Comparison of ENCODE assay signal across 1 cellular context in the genomic region with DNA sequence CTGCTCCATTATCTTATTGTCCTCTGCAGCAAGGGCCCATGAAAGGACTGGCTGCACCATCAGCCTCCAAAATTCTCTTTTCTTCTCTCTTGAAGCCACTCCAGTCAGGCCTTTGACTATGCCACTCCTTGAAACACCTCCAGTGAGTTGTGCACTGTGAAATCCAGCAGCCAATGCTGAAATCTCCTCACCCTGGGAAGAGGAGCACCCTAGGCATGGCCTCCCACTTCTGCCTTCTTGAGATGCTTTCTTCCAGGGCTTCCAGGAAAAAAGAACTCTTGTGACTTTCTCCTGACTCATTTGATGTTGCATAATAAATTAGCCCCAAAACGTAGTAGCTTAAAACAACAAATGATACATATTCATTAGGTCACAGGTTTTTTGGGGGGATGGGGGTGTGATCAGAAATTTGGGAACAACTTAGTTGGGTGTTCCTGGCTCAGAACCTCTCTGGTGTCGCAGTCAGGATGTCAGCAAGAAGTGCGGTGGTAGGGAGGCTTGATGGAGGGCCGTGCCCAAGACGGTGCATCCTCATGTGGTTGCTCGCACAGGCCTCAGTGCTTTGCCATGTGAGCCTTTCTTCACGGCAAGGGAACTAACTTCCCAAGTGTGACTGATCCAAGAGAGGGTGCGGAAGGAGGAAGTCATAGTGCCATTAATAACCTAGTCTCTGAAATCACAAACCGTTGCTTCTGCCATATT.
TF ChIP-seq lines count a peak whose summit lies in the region.

No MANE protein-coding gene starts in this region.

TF ChIP-seq in GM23338, 12 proteins besides CTCF, POLR2A, EP300 and RAD21:
- no peak for TF ChIP-seq ZNF114 (CRISPR knock-in tag; IDR thresholded peaks at IDR 0.05)
- no peak for TF ChIP-seq EZH2 (IDR thresholded peaks at IDR 0.05; ENCODE audit: low read depth, unreplicated experiment)
- TF ChIP-seq NANOG (IDR thresholded peaks at IDR 0.05; ENCODE audit: borderline replicate concordance), result no peak
- TF ChIP-seq, protein P1, sequence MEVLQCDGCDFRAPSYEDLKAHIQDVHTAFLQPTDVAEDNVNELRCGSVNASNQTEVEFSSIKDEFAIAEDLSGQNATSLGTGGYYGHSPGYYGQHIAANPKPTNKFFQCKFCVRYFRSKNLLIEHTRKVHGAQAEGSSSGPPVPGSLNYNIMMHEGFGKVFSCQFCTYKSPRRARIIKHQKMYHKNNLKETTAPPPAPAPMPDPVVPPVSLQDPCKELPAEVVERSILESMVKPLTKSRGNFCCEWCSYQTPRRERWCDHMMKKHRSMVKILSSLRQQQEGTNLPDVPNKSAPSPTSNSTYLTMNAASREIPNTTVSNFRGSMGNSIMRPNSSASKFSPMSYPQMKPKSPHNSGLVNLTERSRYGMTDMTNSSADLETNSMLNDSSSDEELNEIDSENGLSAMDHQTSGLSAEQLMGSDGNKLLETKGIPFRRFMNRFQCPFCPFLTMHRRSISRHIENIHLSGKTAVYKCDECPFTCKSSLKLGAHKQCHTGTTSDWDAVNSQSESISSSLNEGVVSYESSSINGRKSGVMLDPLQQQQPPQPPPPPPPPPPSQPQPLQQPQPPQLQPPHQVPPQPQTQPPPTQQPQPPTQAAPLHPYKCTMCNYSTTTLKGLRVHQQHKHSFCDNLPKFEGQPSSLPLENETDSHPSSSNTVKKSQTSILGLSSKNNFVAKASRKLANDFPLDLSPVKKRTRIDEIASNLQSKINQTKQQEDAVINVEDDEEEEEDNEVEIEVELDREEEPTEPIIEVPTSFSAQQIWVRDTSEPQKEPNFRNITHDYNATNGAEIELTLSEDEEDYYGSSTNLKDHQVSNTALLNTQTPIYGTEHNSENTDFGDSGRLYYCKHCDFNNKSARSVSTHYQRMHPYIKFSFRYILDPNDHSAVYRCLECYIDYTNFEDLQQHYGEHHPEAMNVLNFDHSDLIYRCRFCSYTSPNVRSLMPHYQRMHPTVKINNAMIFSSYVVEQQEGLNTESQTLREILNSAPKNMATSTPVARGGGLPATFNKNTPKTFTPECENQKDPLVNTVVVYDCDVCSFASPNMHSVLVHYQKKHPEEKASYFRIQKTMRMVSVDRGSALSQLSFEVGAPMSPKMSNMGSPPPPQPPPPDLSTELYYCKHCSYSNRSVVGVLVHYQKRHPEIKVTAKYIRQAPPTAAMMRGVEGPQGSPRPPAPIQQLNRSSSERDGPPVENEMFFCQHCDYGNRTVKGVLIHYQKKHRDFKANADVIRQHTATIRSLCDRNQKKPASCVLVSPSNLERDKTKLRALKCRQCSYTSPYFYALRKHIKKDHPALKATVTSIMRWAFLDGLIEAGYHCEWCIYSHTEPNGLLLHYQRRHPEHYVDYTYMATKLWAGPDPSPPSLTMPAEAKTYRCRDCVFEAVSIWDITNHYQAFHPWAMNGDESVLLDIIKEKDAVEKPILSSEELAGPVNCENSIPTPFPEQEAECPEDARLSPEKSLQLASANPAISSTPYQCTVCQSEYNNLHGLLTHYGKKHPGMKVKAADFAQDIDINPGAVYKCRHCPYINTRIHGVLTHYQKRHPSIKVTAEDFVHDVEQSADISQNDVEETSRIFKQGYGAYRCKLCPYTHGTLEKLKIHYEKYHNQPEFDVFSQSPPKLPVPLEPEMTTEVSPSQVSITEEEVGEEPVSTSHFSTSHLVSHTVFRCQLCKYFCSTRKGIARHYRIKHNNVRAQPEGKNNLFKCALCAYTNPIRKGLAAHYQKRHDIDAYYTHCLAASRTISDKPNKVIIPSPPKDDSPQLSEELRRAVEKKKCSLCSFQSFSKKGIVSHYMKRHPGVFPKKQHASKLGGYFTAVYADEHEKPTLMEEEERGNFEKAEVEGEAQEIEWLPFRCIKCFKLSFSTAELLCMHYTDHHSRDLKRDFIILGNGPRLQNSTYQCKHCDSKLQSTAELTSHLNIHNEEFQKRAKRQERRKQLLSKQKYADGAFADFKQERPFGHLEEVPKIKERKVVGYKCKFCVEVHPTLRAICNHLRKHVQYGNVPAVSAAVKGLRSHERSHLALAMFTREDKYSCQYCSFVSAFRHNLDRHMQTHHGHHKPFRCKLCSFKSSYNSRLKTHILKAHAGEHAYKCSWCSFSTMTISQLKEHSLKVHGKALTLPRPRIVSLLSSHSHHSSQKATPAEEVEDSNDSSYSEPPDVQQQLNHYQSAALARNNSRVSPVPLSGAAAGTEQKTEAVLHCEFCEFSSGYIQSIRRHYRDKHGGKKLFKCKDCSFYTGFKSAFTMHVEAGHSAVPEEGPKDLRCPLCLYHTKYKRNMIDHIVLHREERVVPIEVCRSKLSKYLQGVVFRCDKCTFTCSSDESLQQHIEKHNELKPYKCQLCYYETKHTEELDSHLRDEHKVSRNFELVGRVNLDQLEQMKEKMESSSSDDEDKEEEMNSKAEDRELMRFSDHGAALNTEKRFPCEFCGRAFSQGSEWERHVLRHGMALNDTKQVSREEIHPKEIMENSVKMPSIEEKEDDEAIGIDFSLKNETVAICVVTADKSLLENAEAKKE (CRISPR knock-in tag; IDR thresholded peaks at IDR 0.05), result no peak
- TF ChIP-seq, protein P2, sequence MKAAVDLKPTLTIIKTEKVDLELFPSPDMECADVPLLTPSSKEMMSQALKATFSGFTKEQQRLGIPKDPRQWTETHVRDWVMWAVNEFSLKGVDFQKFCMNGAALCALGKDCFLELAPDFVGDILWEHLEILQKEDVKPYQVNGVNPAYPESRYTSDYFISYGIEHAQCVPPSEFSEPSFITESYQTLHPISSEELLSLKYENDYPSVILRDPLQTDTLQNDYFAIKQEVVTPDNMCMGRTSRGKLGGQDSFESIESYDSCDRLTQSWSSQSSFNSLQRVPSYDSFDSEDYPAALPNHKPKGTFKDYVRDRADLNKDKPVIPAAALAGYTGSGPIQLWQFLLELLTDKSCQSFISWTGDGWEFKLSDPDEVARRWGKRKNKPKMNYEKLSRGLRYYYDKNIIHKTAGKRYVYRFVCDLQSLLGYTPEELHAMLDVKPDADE (IDR thresholded peaks at IDR 0.05), result no peak
- TF ChIP-seq CREB1 (CRISPR knock-in tag; IDR thresholded peaks at IDR 0.05; ENCODE audit: low read depth), result no peak
- TF ChIP-seq, protein P3, sequence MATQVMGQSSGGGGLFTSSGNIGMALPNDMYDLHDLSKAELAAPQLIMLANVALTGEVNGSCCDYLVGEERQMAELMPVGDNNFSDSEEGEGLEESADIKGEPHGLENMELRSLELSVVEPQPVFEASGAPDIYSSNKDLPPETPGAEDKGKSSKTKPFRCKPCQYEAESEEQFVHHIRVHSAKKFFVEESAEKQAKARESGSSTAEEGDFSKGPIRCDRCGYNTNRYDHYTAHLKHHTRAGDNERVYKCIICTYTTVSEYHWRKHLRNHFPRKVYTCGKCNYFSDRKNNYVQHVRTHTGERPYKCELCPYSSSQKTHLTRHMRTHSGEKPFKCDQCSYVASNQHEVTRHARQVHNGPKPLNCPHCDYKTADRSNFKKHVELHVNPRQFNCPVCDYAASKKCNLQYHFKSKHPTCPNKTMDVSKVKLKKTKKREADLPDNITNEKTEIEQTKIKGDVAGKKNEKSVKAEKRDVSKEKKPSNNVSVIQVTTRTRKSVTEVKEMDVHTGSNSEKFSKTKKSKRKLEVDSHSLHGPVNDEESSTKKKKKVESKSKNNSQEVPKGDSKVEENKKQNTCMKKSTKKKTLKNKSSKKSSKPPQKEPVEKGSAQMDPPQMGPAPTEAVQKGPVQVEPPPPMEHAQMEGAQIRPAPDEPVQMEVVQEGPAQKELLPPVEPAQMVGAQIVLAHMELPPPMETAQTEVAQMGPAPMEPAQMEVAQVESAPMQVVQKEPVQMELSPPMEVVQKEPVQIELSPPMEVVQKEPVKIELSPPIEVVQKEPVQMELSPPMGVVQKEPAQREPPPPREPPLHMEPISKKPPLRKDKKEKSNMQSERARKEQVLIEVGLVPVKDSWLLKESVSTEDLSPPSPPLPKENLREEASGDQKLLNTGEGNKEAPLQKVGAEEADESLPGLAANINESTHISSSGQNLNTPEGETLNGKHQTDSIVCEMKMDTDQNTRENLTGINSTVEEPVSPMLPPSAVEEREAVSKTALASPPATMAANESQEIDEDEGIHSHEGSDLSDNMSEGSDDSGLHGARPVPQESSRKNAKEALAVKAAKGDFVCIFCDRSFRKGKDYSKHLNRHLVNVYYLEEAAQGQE (IDR thresholded peaks at IDR 0.05; ENCODE audit: unreplicated experiment), result no peak
- TF ChIP-seq ZNF331 (CRISPR knock-in tag; IDR thresholded peaks at IDR 0.05; ENCODE audit: low read depth), result no peak
- TF ChIP-seq EZH2phosphoT487 (IDR thresholded peaks at IDR 0.05; ENCODE audit: unreplicated experiment), result no peak
